28 cellular contexts compared by ENCODE assay signal in the genomic region with DNA sequence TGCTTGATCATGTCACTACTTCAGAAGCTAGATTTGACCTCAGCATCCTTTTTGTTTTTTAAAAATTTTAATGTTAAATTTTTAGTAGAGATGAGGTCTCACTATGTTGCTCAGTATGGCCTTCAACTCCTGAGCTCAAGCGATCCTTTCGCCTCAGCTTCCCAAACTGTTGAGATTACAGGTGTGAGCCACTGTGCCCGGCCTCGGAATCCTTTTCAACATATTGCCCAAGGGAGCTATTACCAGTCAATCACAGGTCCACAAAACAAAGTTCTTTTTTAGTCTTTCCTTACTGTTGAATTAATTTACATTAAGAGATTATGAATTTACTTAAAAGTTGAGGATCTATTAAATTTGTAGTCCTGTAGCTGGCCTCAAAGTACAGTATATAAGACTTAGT.
"Had no signal": no experiment of that assay in that cellular context is flagged by ENCODE, and none has a peak within 500 bp of the region (broad histone marks: within the 10 kb centered on the region; RNA-seq: fewer than 3 reads in every experiment).

No MANE protein-coding gene starts in this region.

- ATAC-seq: gastrocnemius medialis, left cardiac atrium, sciatic nerve had no signal

- H3K4me3 Mint-ChIP-seq: activated CD4-positive, alpha-beta T cell treated with anti-CD3 and anti-CD28 coated beads, Interleukin-2, amount 10 ng/mL, durations not matched to agents 7 days and 5 days; effector memory CD8-positive, alpha-beta T cell; mesothelial cell of epicardium; naive B cell; stimulated activated effector memory CD8-positive, alpha-beta T cell treated with anti-CD3 and anti-CD28 coated beads, Interleukin-12 subunit alpha, Interleukin-12 subunit beta, amount 100 ng/mL, for 72 hours; T-helper 1 cell treated with Interleukin-12 subunit alpha and Interleukin-12 subunit beta and Interleukin-4 antibody, amounts not matched to agents 30 μg/mL and 1 μg/mL, for 36 hours had no signal

- H3K27me3 ChIP-seq: gastrocnemius medialis, stomach, thyroid gland, upper lobe of left lung, vagina had no signal

- H3K9me3 ChIP-seq: gastrocnemius medialis, stomach, thyroid gland, upper lobe of left lung, vagina had no signal

- FAIRE-seq: keratinocyte had no signal

- H3K9me3 Mint-ChIP-seq: activated CD4-positive, alpha-beta T cell treated with anti-CD3 and anti-CD28 coated beads, Interleukin-2, amount 10 ng/mL, durations not matched to agents 7 days and 5 days; effector memory CD8-positive, alpha-beta T cell; naive B cell; stimulated activated effector memory CD8-positive, alpha-beta T cell treated with anti-CD3 and anti-CD28 coated beads, Interleukin-12 subunit alpha, Interleukin-12 subunit beta, amount 100 ng/mL, for 72 hours; T-helper 1 cell treated with Interleukin-12 subunit alpha and Interleukin-12 subunit beta and Interleukin-4 antibody, amounts not matched to agents 30 μg/mL and 1 μg/mL, for 36 hours had no signal

- H3K27ac Mint-ChIP-seq: activated CD4-positive, alpha-beta T cell treated with anti-CD3 and anti-CD28 coated beads, Interleukin-2, amount 10 ng/mL, durations not matched to agents 7 days and 5 days; mesothelial cell of epicardium; progenitor cell of endocrine pancreas; stimulated activated effector memory CD8-positive, alpha-beta T cell treated with anti-CD3 and anti-CD28 coated beads, Interleukin-12 subunit alpha, Interleukin-12 subunit beta, amount 100 ng/mL, for 72 hours; T-helper 1 cell treated with Interleukin-12 subunit alpha and Interleukin-12 subunit beta and Interleukin-4 antibody, amounts not matched to agents 30 μg/mL and 1 μg/mL, for 36 hours had no signal

- H3K27ac ChIP-seq: coronary artery, gastrocnemius medialis, skin epidermis, stomach, thyroid gland, vagina had no signal

- DNase-seq: activated CD4-positive, alpha-beta T cell treated with anti-CD3 and anti-CD28 coated beads for 1 hour; activated CD4-positive, alpha-beta T cell treated with anti-CD3 and anti-CD28 coated beads, Interleukin-2, amount 10 ng/mL, durations not matched to agents 7 days and 5 days; activated gamma-delta T cell; activated naive CD4-positive, alpha-beta T cell treated with anti-CD3 and anti-CD28 coated beads, Interleukin-2, amount 50 U/mL, for 16 hours; activated T-cell treated with anti-CD3 and anti-CD28 coated beads for 4 hours; anterior cingulate cortex; effector memory CD8-positive, alpha-beta T cell; erythroblast; gastrocnemius medialis; glutamatergic neuron; left cardiac atrium; mammary epithelial cell; naive B cell; stimulated activated CD4-positive, alpha-beta T cell treated with anti-CD3 and anti-CD28 coated beads, Interleukin-12 subunit alpha, Interleukin-12 subunit beta, amount 100 ng/mL, for 4 hours; stimulated activated CD4-positive, alpha-beta T cell treated with anti-CD3 and anti-CD28 coated beads, Interleukin-4, amount 100 ng/mL, for 24 hours; stomach; T1000; thyroid gland; upper lobe of left lung had no signal

- H3K4me3 ChIP-seq: coronary artery, gastrocnemius medialis, skin epidermis, stomach, thyroid gland, upper lobe of left lung, vagina had no signal

- H3K27me3 Mint-ChIP-seq: activated CD4-positive, alpha-beta T cell treated with anti-CD3 and anti-CD28 coated beads, Interleukin-2, amount 10 ng/mL, durations not matched to agents 7 days and 5 days; effector memory CD8-positive, alpha-beta T cell; naive B cell; progenitor cell of endocrine pancreas had no signal

- H3K36me3 ChIP-seq: gastrocnemius medialis, thyroid gland, upper lobe of left lung, vagina had no signal
